In genomic region chr7:158828343-158829020, GRCh38 we compare ENCODE assay signal across 8 cellular contexts. TPM values are rescaled to one million over a fixed set of nuclear protein-coding genes. Genes with fewer than 3 reads are reported as not detected.
DNase-seq lines count a peak whose midpoint lies in the region; ATAC-seq and TF ChIP-seq lines count a peak whose summit lies in the region.

No MANE protein-coding gene starts in this region.

- peak in 1 of 3 donors; percentile 18 for DNase-seq in CD4-positive, CD25-positive, alpha-beta regulatory T cell
- DNase-seq in T-helper 9 cell (peak; percentile 25), epithelial cell of prostate (ENCODE audit: low read depth, low spot score) (no peak), aorta (peak; percentile 67 to 84), NCI-H1930 (lab: John Stamatoyannopoulos, UW) (no peak)

- peaks cover 30 to 45% (median 35%) of the 10 kb centered on the region in 4 donors for H3K4me1 Mint-ChIP-seq in CD4-positive, CD25-positive, alpha-beta regulatory T cell

- intact Hi-C loops in aorta (cut with DNase I), result loop anchor here (1.0 to 5.0 kb wide), 4 partner anchors 34 to 124 kb away; partner anchors contain the start of gene NCAPG2 (in 1 of the 2)

- H3K4me1 ChIP-seq in CD4-positive, CD25-positive, alpha-beta regulatory T cell (ENCODE audit: control insufficient read depth, insufficient read depth, low read length, poor library complexity, severe bottlenecking), result peaks cover 48% of the 10 kb centered on the region
- H3K4me1 ChIP-seq in HEK293 (ENCODE audit: control insufficient read depth, insufficient read depth, low read length), result no peaks in the 10 kb centered on the region
- peaks cover 15 to 18% of the 10 kb centered on the region in 2 donors for H3K4me1 ChIP-seq in mucosa of rectum (ENCODE audit: control insufficient read depth in 2 of 2, insufficient read depth in 2 of 2, low read length in 2 of 2)
- no peaks in the 10 kb centered on the region for H3K4me1 ChIP-seq in aorta (ENCODE audit: control insufficient read depth in 1 of 2, insufficient read depth in 2 of 2, low read length in 2 of 2)

- peaks cover 9% of the 10 kb centered on the region for H3K36me3 Mint-ChIP-seq in CD4-positive, CD25-positive, alpha-beta regulatory T cell

- H3K4me3 Mint-ChIP-seq in CD4-positive, CD25-positive, alpha-beta regulatory T cell, result peak overlapping the region; percentile 93 to 98 (median 96)

- no peaks in the 10 kb centered on the region for H3K27me3 Mint-ChIP-seq in CD4-positive, CD25-positive, alpha-beta regulatory T cell

- H3K27ac ChIP-seq in CD4-positive, CD25-positive, alpha-beta regulatory T cell (ENCODE audit: insufficient read depth, low read length, poor library complexity, severe bottlenecking), result peak overlapping the region; percentile 93
- H3K27ac ChIP-seq in HEK293 (ENCODE audit: extremely low read depth, low read depth, low read length) (peak overlapping the region; percentile 84; the same call in 1 of the 2 replicates), epithelial cell of prostate (peak overlapping the region; percentile 87), mucosa of rectum (ENCODE audit: low read depth in 2 of 2, low read length in 2 of 2) (peak overlapping the region; percentile 99 to 100), aorta (ENCODE audit: low read depth in 1 of 2, low read length in 2 of 2) (peak overlapping the region; percentile 93 to 98)

- no peak for ATAC-seq in CD4-positive, CD25-positive, alpha-beta regulatory T cell (ENCODE audit: low read depth in 2 of 2)
- ATAC-seq in aorta (ENCODE audit: low FRiP score) (peak; percentile 51), HG03045 (IDR thresholded peaks at IDR 0.05; ENCODE audit: unreplicated experiment) (no peak)

- no peaks in the 10 kb centered on the region for H3K27me3 ChIP-seq in CD4-positive, CD25-positive, alpha-beta regulatory T cell (ENCODE audit: control insufficient read depth, insufficient read depth, low read length)
- H3K27me3 ChIP-seq in mucosa of rectum (ENCODE audit: control insufficient read depth in 2 of 2, insufficient read depth in 2 of 2, low read length in 2 of 2), result no peaks in the 10 kb centered on the region
- no peaks in the 10 kb centered on the region for H3K27me3 ChIP-seq in aorta (ENCODE audit: control insufficient read depth in 1 of 2, insufficient read depth in 2 of 2, low read length in 1 of 2)

- H3K9me3 Mint-ChIP-seq in CD4-positive, CD25-positive, alpha-beta regulatory T cell, result no peaks in the 10 kb centered on the region

- H3K27ac Mint-ChIP-seq in CD4-positive, CD25-positive, alpha-beta regulatory T cell, result peak overlapping the region; percentile 92 to 98 (median 96)

- H3K4me3 ChIP-seq in CD4-positive, CD25-positive, alpha-beta regulatory T cell (ENCODE audit: low read depth, low read length), result peak overlapping the region; percentile 97
- peak overlapping the region; percentile 87 for H3K4me3 ChIP-seq in HEK293 (ENCODE audit: low read depth, low read length)
- peak overlapping the region; percentile 79 to 94 for H3K4me3 ChIP-seq in mucosa of rectum (ENCODE audit: low read length in 2 of 2)
- H3K4me3 ChIP-seq in aorta (ENCODE audit: low read length in 2 of 2), result peak overlapping the region; percentile 94 to 97

- POLR2A ChIA-PET in HEK293 (lab: Yijun Ruan, JAX), result interaction anchor here (1.0 to 1.4 kb wide), 2 partner anchors 35 to 124 kb away, joined by 7 to 9 read pairs; partner anchors contain the start of gene NCAPG2

- CTCF ChIA-PET in HEK293 (lab: Yijun Ruan, JAX), result interaction anchor here (0.7 kb wide), 1 partner anchor 149 kb away, joined by 3 read pairs; no protein-coding TSS in a partner anchor

- 1% methylated on average over 60 to 74 of the region's 74 CpGs for WGBS in aorta, 2 donors

- peak overlapping the region; percentile 95 to 100 for H3K9ac ChIP-seq in mucosa of rectum (ENCODE audit: low read depth in 1 of 2, low read length in 2 of 2)

- 0 out of 2 replicates have a peak, but pooled peaks have one; percentile 22 for TF ChIP-seq CTCF in HEK293 (tag by site-specific recombination; IDR thresholded peaks at IDR 0.05)

- H3K36me3 ChIP-seq in CD4-positive, CD25-positive, alpha-beta regulatory T cell (ENCODE audit: control insufficient read depth, insufficient read depth, low read length), result no peaks in the 10 kb centered on the region
- H3K36me3 ChIP-seq in HEK293 (ENCODE audit: control insufficient read depth in 2 of 2, insufficient read depth in 1 of 2, low read length in 2 of 2) (no peaks in the 10 kb centered on the region), mucosa of rectum (ENCODE audit: control insufficient read depth in 2 of 2, insufficient read depth in 2 of 2, low read length in 2 of 2) (no peaks in the 10 kb centered on the region), aorta (ENCODE audit: control insufficient read depth in 1 of 2, insufficient read depth in 2 of 2, low read length in 1 of 2) (no peaks in the 10 kb centered on the region)

- H3K9me3 ChIP-seq in CD4-positive, CD25-positive, alpha-beta regulatory T cell (ENCODE audit: control insufficient read depth in 2 of 2, low read length in 2 of 2), result no peaks in the 10 kb centered on the region
- H3K9me3 ChIP-seq in HEK293 (ENCODE audit: control insufficient read depth, insufficient read depth, low read depth, low read length) (no peaks in the 10 kb centered on the region), mucosa of rectum (ENCODE audit: control insufficient read depth in 2 of 2, low read length in 2 of 2) (no peaks in the 10 kb centered on the region), aorta (ENCODE audit: control insufficient read depth, low read length) (no peaks in the 10 kb centered on the region)

TF ChIP-seq in HEK293, 187 proteins besides CTCF, POLR2A, EP300 and RAD21 (continues in another document):
- TF ChIP-seq ZNF335 (tag by site-specific recombination; conservative IDR thresholded peaks at IDR 0.05) (peak; percentile 40; the same call in 1 of the 2 replicates), ZNF239 (tag by site-specific recombination; IDR thresholded peaks at IDR 0.05) (no peak), SP2 (tag by site-specific recombination; IDR thresholded peaks at IDR 0.05) (peak; percentile 77), ZNF558 (tag by site-specific recombination; IDR thresholded peaks at IDR 0.05) (no peak), KLF16 (tag by site-specific recombination; IDR thresholded peaks at IDR 0.05) (0 out of 2 replicates have a peak, but pooled peaks have one; percentile 21), GFI1B (tag by site-specific recombination; IDR thresholded peaks at IDR 0.05) (no peak), SCRT2 (tag by site-specific recombination; IDR thresholded peaks at IDR 0.05) (no peak), ZNF658 (tag by site-specific recombination; IDR thresholded peaks at IDR 0.05) (no peak), ZBTB20 (tag by site-specific recombination; IDR thresholded peaks at IDR 0.05) (peak; percentile 65; the same call in 1 of the 2 replicates), ZBTB8A (tag by site-specific recombination; IDR thresholded peaks at IDR 0.05) (peak; percentile 57), ZNF600 (tag by site-specific recombination; IDR thresholded peaks at IDR 0.05) (peak; percentile 53), ZFHX2 (tag by site-specific recombination; conservative IDR thresholded peaks at IDR 0.05) (peak; percentile 16; the same call in 1 of the 2 replicates), ZNF513 (tag by site-specific recombination; IDR thresholded peaks at IDR 0.05) (no peak), SP3 (tag by site-specific recombination; IDR thresholded peaks at IDR 0.05) (peak; percentile 33; the same call in 1 of the 2 replicates), ZNF366 (tag by site-specific recombination; conservative IDR thresholded peaks at IDR 0.05) (peak; percentile 29; the same call in 1 of the 2 replicates), KLF1 (tag by site-specific recombination; IDR thresholded peaks at IDR 0.05) (peak; percentile 71), PATZ1 (tag by site-specific recombination; IDR thresholded peaks at IDR 0.05) (no peak; the same call in none of the 2 replicates)

RNA-seq across cellular contexts. Expression of gene ESYT2, which starts 0.8 kb away (rescaled TPM):
- total RNA-seq in CD4-positive, CD25-positive, alpha-beta regulatory T cell, result 115 TPM
- polyA plus RNA-seq in CD4-positive, CD25-positive, alpha-beta regulatory T cell, result 10 to 100 TPM; 55.3 to 94.3 (median 64.7) TPM
- 100 to 1,000 TPM; 146 to 172 TPM for total RNA-seq in aorta
- 10 to 100 TPM; 30.6 to 69.1 TPM for polyA plus RNA-seq in aorta

RNA-seq across cellular contexts. Expression of gene DYNC2I1, which starts 27.9 kb away (rescaled TPM):
- total RNA-seq in CD4-positive, CD25-positive, alpha-beta regulatory T cell, result 9.6 TPM
- 10 to 100 TPM in 3 of 4 donors, 1 to 10 TPM in 1; 8.3 to 13.5 (median 12.6) TPM for polyA plus RNA-seq in CD4-positive, CD25-positive, alpha-beta regulatory T cell
- 10 to 100 TPM; 24.7 to 36.5 TPM for total RNA-seq in aorta
- 10 to 100 TPM; 17.1 to 19.5 TPM for polyA plus RNA-seq in aorta

Comparison
In these comparisons a context has a peak if more than half of its experiments do, and no peak if none do; other contexts are left out.
1. DNase-seq: peak in T-helper 9 cell (single experiment) and aorta (2 of 2); none in epithelial cell of prostate (single experiment) and NCI-H1930 (0 of 2).
2. Peak in every context shown above with its lines, with median percentiles within 50 percentile points of each other: H3K27ac ChIP-seq and H3K4me3 ChIP-seq.